In the genomic region with DNA sequence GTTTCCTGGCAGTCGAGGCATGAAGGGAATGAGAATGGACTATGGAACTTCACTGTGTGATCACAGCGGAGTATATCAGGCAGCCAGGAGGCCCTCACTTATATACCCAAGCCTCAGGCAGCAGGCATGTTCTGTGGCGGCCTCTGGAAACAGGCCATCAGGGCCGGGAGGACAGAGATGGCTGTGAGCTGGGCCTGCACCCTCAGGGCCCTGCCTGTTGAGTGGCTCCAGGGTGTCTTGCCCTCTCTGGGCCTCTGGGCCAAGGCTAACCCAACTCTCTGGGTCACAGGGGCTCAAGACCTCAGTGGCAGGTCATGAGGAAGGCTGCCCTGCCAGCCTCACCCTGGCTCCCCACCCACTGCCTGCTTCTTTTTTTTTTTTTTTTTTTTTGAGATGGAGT, we compare ENCODE assay signal across 21 cellular contexts.
"Had no signal": no experiment of that assay in that cellular context is flagged by ENCODE, and none has a peak within 500 bp of the region (broad histone marks: within the 10 kb centered on the region; RNA-seq: fewer than 3 reads in every experiment).

No MANE protein-coding gene starts in this region.

- H3K9ac ChIP-seq: neural progenitor cell, parathyroid adenoma had no signal

- ATAC-seq: effector memory CD8-positive, alpha-beta T cell; left cardiac atrium; lower lobe of right lung; natural killer cell treated with Interleukin-12 subunit alpha and Interleukin-12 subunit beta and Interleukin-15 and Interleukin-18, amount 100 ng/mL, for 72 hours; sciatic nerve had no signal

- DNase-seq: effector memory CD8-positive, alpha-beta T cell; kidney; left cardiac atrium; left ventricle myocardium inferior; lower lobe of right lung; midbrain; occipital lobe; spleen; stimulated activated CD4-positive, alpha-beta T cell treated with anti-CD3 and anti-CD28 coated beads, Interleukin-15, amount 100 ng/mL, for 24 hours; stimulated activated CD4-positive, alpha-beta T cell treated with anti-CD3 and anti-CD28 coated beads, Interleukin-1b, Interleukin-23, amount 100 ng/mL, for 48 hours; stimulated activated naive CD4-positive, alpha-beta T cell; stomach; substantia nigra; transverse colon had no signal

- H3K27ac ChIP-seq: foreskin keratinocyte, left ventricle myocardium inferior, lower lobe of right lung, neural progenitor cell, parathyroid adenoma, prostate gland, spleen, stomach, thoracic aorta, transverse colon had no signal

- H3K4me2 ChIP-seq: neural progenitor cell had no signal

- H3K9me3 ChIP-seq: lower lobe of right lung, prostate gland, stomach, thoracic aorta, transverse colon had no signal

- H3K4me1 ChIP-seq: neural progenitor cell, parathyroid adenoma, prostate gland had no signal

- H3K36me3 ChIP-seq: left ventricle myocardium inferior, lower lobe of right lung, neural progenitor cell, prostate gland, spleen, stomach, thoracic aorta, transverse colon had no signal

- H3K4me3 ChIP-seq: left ventricle myocardium inferior, lower lobe of right lung, neural progenitor cell, prostate gland, spleen, stomach, thoracic aorta, transverse colon had no signal

- H3K27me3 ChIP-seq: foreskin keratinocyte, neural progenitor cell, spleen, stomach, transverse colon had no signal
